8 cellular contexts compared by ENCODE assay signal in the genomic region with DNA sequence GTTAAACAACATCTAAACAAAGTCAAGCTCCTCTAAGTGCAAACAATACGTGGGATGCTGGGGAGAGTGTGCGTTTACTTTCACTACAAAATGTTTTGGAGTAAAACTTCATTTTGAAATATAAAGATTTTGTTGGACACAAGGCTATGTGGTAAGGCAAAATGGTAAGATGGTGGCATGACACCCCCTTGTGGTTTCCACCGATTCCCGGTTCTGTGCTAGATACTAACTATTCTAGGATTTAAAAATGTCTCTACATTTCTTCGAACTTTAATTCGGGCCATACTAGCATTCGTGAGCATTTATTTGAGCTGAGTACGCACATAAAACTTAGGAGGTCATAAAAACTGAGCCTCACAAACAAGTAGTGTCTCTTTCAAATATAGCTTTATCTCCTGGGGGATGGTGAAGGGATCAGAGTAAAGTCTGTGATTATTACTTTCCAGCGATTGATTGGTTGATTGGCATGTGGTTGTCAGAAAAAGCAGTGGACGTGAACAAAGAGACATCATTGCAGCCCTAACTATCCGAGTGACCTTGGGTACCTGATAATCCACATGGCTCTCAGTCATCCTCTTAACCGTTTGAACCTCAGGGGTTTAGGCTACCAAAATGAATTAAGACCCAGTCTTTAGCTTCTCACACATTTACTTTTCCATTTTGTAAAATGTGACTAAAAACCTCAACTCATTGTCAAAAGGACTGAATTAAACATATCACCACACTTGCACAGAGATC. TPM values are rescaled to one million over a fixed set of nuclear protein-coding genes. Genes with fewer than 3 reads are reported as not detected.
DNase-seq lines count a peak whose midpoint lies in the region; ATAC-seq and TF ChIP-seq lines count a peak whose summit lies in the region.

No MANE protein-coding gene starts in this region.

- peak overlapping the region; percentile 78 for H3K4me3 Mint-ChIP-seq in Caco-2 (ENCODE audit: unreplicated experiment)

- H4K5ac ChIP-seq in mesendoderm (ENCODE audit: low read length), result no peak overlapping the region

- H3K27me3 ChIP-seq in Caco-2 (replicated peaks; ENCODE audit: control insufficient read depth, insufficient read depth, low read length), result no peaks in the 10 kb centered on the region
- H3K27me3 ChIP-seq in PC-9 (ENCODE audit: insufficient read depth, low read depth), result no peaks in the 10 kb centered on the region
- no peaks in the 10 kb centered on the region for H3K27me3 ChIP-seq in mesendoderm (ENCODE audit: insufficient read depth, low read length, poor library complexity)

- H2BK120ac ChIP-seq in mesendoderm (ENCODE audit: low read depth, low read length), result no peak overlapping the region

- H3K4me1 Mint-ChIP-seq in Caco-2 (ENCODE audit: low read depth, unreplicated experiment), result peaks cover 6% of the 10 kb centered on the region

- H3K27me3 Mint-ChIP-seq in Caco-2 (ENCODE audit: insufficient read depth, unreplicated experiment), result no peaks in the 10 kb centered on the region

- H3K27ac Mint-ChIP-seq in Caco-2 (ENCODE audit: unreplicated experiment), result no peak overlapping the region

- peaks cover 2% of the 10 kb centered on the region for H3K79me1 ChIP-seq in mesendoderm (ENCODE audit: low read length)

- CTCF ChIA-PET in Caco-2 (lab: Charles Lee), result interaction anchor here (1.9 kb wide), 1 partner anchor 252 kb away, joined by 4 read pairs; no protein-coding TSS in a partner anchor
- CTCF ChIA-PET in HEK293 (lab: Yijun Ruan, JAX), result interaction anchor here (0.6 to 2.4 kb wide), 20 partner anchors 10 to 899 kb away, joined by 3 to 9 read pairs (median 4); a partner anchor contains a TSS
- CTCF ChIA-PET in PC-9 (lab: Charles Lee), result interaction anchor here (0.6 to 1.9 kb wide), 5 partner anchors 25 to 306 kb away, joined by 3 to 11 read pairs (median 3); a partner anchor contains a TSS

- no peak overlapping the region for H2BK5ac ChIP-seq in mesendoderm (ENCODE audit: low read length)

- no peak overlapping the region for H4K8ac ChIP-seq in mesendoderm (ENCODE audit: low read depth, low read length)

- H3K79me2 ChIP-seq in PC-9 (ENCODE audit: low read depth) (peaks cover 37% of the 10 kb centered on the region), mesendoderm (ENCODE audit: control insufficient read depth, insufficient read depth, low read length) (peaks cover 28% of the 10 kb centered on the region)

- DNase-seq in Caco-2, result peak in 1 of 2 experiments; percentile 31
- peak in 1 of 2 experiments; percentile 32 for DNase-seq in PC-9
- DNase-seq in cerebellum (ENCODE audit: low spot score), result peak; percentile 52
- DNase-seq in mesendoderm, result peak; percentile 48

- no peak overlapping the region for H3K23ac ChIP-seq in mesendoderm (ENCODE audit: low read length)

- no peak overlapping the region for H3K4ac ChIP-seq in mesendoderm (ENCODE audit: low read depth, low read length)

- TF ChIP-seq CTCF in Caco-2 (IDR thresholded peaks at IDR 0.05; ENCODE audit: insufficient read depth in 1 of 2, low read depth in 1 of 2, low read length in 1 of 2, severe bottlenecking in 1 of 2, unreplicated experiment in 1 of 2), result peak; percentile 39 to 53
- TF ChIP-seq CTCF in HEK293 (tag by site-specific recombination; IDR thresholded peaks at IDR 0.05), result peak; percentile 35; the same call in 1 of the 2 replicates
- peak; percentile 55 for TF ChIP-seq CTCF in PC-9 (conservative IDR thresholded peaks at IDR 0.05)

- no peaks in the 10 kb centered on the region for H3K9me3 Mint-ChIP-seq in Caco-2 (ENCODE audit: unreplicated experiment)

- ATAC-seq in HG03342 (IDR thresholded peaks at IDR 0.05; ENCODE audit: unreplicated experiment), result no peak
- ATAC-seq in GM18868 (IDR thresholded peaks at IDR 0.05; ENCODE audit: unreplicated experiment), result no peak

- no peak overlapping the region for H2BK15ac ChIP-seq in mesendoderm (replicated peaks; ENCODE audit: low read depth)

- POLR2A ChIA-PET in Caco-2 (lab: Charles Lee), result interaction anchor here (0.6 kb wide), 1 partner anchor 239 kb away, joined by 3 read pairs; no protein-coding TSS in a partner anchor
- POLR2A ChIA-PET in HEK293 (lab: Yijun Ruan, JAX), result interaction anchor here (0.6 kb wide), 2 partner anchors 248 to 873 kb away, joined by 3 read pairs; no protein-coding TSS in a partner anchor
- POLR2A ChIA-PET in PC-9 (lab: Charles Lee; ENCODE audit: unreplicated experiment), result interaction anchor here (0.7 kb wide), 3 partner anchors 28 to 603 kb away, joined by 6 to 9 read pairs (median 8); no protein-coding TSS in a partner anchor

- H3K36me3 Mint-ChIP-seq in Caco-2 (ENCODE audit: insufficient read depth, unreplicated experiment), result peaks cover 21% of the 10 kb centered on the region

- H4K20me1 ChIP-seq in PC-9 (ENCODE audit: insufficient read depth), result peaks cover 25% of the 10 kb centered on the region

- BruUV-seq in Caco-2 (replicated peaks; lab: Mats Ljungman, UMichigan) (no TSS peak), PC-9 (replicated peaks; lab: Mats Ljungman, UMichigan) (no TSS peak)

- H3K4me1 ChIP-seq in Caco-2, result peaks cover 5% of the 10 kb centered on the region; the same call in 1 of the 2 replicates
- no peaks in the 10 kb centered on the region for H3K4me1 ChIP-seq in HEK293 (ENCODE audit: control insufficient read depth, insufficient read depth, low read length)
- peaks cover 25% of the 10 kb centered on the region for H3K4me1 ChIP-seq in PC-9 (replicated peaks; ENCODE audit: insufficient read depth)
- H3K4me1 ChIP-seq in mesendoderm (ENCODE audit: control insufficient read depth, low read depth, low read length), result no peaks in the 10 kb centered on the region
- no peaks in the 10 kb centered on the region for H3K4me1 ChIP-seq in urinary bladder (ENCODE audit: insufficient read depth)

- no peak overlapping the region for H3K56ac ChIP-seq in mesendoderm (ENCODE audit: low read length)

- H3K4me2 ChIP-seq in PC-9 (peak overlapping the region; percentile 97), mesendoderm (ENCODE audit: low read length) (no peak overlapping the region)

- no peak overlapping the region for H2AK5ac ChIP-seq in mesendoderm (ENCODE audit: low read length)

- H3K27ac ChIP-seq in HEK293 (ENCODE audit: extremely low read depth, low read depth, low read length) (peak overlapping the region; percentile 88; the same call in 1 of the 2 replicates), PC-9 (peak overlapping the region; percentile 60), mesendoderm (ENCODE audit: low read depth, low read length) (no peak overlapping the region), urinary bladder (ENCODE audit: low read depth) (peak overlapping the region; percentile 18)

- WGBS in mesendoderm (ENCODE audit: extremely low coverage, insufficient coverage, low lambda C conversion rate), result no CpG with 5 or more reads among the region's 12 CpGs
- 16% methylated on average over 12 of the region's 12 CpGs for WGBS in urinary bladder

- no peaks in the 10 kb centered on the region for H3K9me3 ChIP-seq in Caco-2
- H3K9me3 ChIP-seq in HEK293 (ENCODE audit: control insufficient read depth, insufficient read depth, low read depth, low read length), result no peaks in the 10 kb centered on the region
- no peaks in the 10 kb centered on the region for H3K9me3 ChIP-seq in PC-9 (ENCODE audit: insufficient read depth, low read depth)

- H3K9ac ChIP-seq in mesendoderm (ENCODE audit: low read length), result no peak overlapping the region

- H3K9me2 ChIP-seq in PC-9 (ENCODE audit: insufficient read depth), result no peaks in the 10 kb centered on the region

- peaks cover 7% of the 10 kb centered on the region; the same call in 1 of the 2 replicates for H3F3A ChIP-seq in PC-9 (ENCODE audit: insufficient read depth, low read depth)

- H3K36me3 ChIP-seq in Caco-2 (ENCODE audit: control insufficient read depth, insufficient read depth, low read length), result no peaks in the 10 kb centered on the region
- H3K36me3 ChIP-seq in HEK293 (ENCODE audit: control insufficient read depth in 2 of 2, insufficient read depth in 1 of 2, low read length in 2 of 2), result peaks cover 0 to 13% of the 10 kb centered on the region in 2 experiments; a peak in 2 of 3 replicates
- H3K36me3 ChIP-seq in PC-9 (ENCODE audit: low read depth), result 0 out of 2 replicates have a peak, but pooled peaks cover 9% of the 10 kb centered on the region
- no peaks in the 10 kb centered on the region for H3K36me3 ChIP-seq in mesendoderm (ENCODE audit: control insufficient read depth, insufficient read depth, low read length)
- no peaks in the 10 kb centered on the region for H3K36me3 ChIP-seq in urinary bladder (ENCODE audit: insufficient read depth)

- H2AFZ ChIP-seq in PC-9, result peak overlapping the region; percentile 96

- intact Hi-C loops in Caco-2 (cut with micrococcal nuclease; ENCODE audit: unreplicated experiment) (loop anchor here (1.0 to 10.0 kb wide), 7 partner anchors 25 to 887 kb away; a partner anchor contains a TSS), PC-9 (cut with micrococcal nuclease; ENCODE audit: unreplicated experiment) (loop anchor here (1.0 kb wide), 3 partner anchors 26 to 306 kb away; a partner anchor contains a TSS)

- H3K18ac ChIP-seq in mesendoderm (ENCODE audit: low read length), result no peak overlapping the region

- H3K4me3 ChIP-seq in Caco-2 (ENCODE audit: low read depth, low read length) (peak overlapping the region; percentile 76), HEK293 (ENCODE audit: low read depth, low read length) (no peak overlapping the region), PC-9 (peak overlapping the region; percentile 80; the same call in 1 of the 2 replicates), mesendoderm (ENCODE audit: low read length) (no peak overlapping the region), urinary bladder (ENCODE audit: low read depth, low read length) (peak overlapping the region; percentile 20)

TF ChIP-seq in HEK293, 187 proteins besides CTCF, POLR2A, EP300 and RAD21 (continues in another document):
- TF ChIP-seq ZNF175 (tag by site-specific recombination; IDR thresholded peaks at IDR 0.05) (no peak), ZNF785 (tag by site-specific recombination; IDR thresholded peaks at IDR 0.05) (no peak), ZNF707 (tag by site-specific recombination; IDR thresholded peaks at IDR 0.05) (no peak), ZNF223 (tag by site-specific recombination; IDR thresholded peaks at IDR 0.05) (no peak), ZNF184 (tag by site-specific recombination; IDR thresholded peaks at IDR 0.05) (no peak), GLI4 (tag by site-specific recombination; IDR thresholded peaks at IDR 0.05) (no peak), ZNF561 (tag by site-specific recombination; IDR thresholded peaks at IDR 0.05; ENCODE audit: borderline replicate concordance) (0 out of 2 replicates have a peak, but pooled peaks have one; percentile 31), ZFP69B (tag by site-specific recombination; IDR thresholded peaks at IDR 0.05) (no peak)

RNA-seq across cellular contexts. Expression of a gene that starts 1.1 kb away (rescaled TPM):
- total RNA-seq in Caco-2 (2022) (28.6 TPM in 2 replicates), PC-9 (2021) (39.3 and 40.3 TPM in 2 replicates), cerebellum (51.8 TPM), urinary bladder (89.6 TPM)
- polyA plus RNA-seq in mesendoderm (2013, experiment 1 of 2), result 39.6 TPM
- polyA plus RNA-seq in mesendoderm (2013, experiment 2 of 2), result 39.0 TPM
- 36.8 TPM for polyA plus RNA-seq in urinary bladder

RNA-seq across cellular contexts. Expression of a gene that starts 25.8 kb away (rescaled TPM):
- total RNA-seq in Caco-2 (2022) (46.3 and 53.9 TPM in 2 replicates), PC-9 (2021) (69.1 and 69.6 TPM in 2 replicates), cerebellum (95.7 TPM), urinary bladder (107 TPM)
- 10.8 TPM for polyA plus RNA-seq in mesendoderm (2013, experiment 1 of 2)
- polyA plus RNA-seq in mesendoderm (2013, experiment 2 of 2), result 11.2 TPM
- polyA plus RNA-seq in urinary bladder, result 18.5 TPM

Comparison
In these comparisons a context has a peak if more than half of its experiments do, and no peak if none do; other contexts are left out.
1. H3K4me3 ChIP-seq: peak in Caco-2 (single experiment), PC-9 (single experiment) and urinary bladder (single experiment); none in HEK293 (single experiment) and mesendoderm (single experiment).
2. Peak in every context shown above with its lines, with median percentiles within 50 percentile points of each other: CTCF ChIP-seq.